ENCODE assay signal across 18 cellular contexts in the genomic region with DNA sequence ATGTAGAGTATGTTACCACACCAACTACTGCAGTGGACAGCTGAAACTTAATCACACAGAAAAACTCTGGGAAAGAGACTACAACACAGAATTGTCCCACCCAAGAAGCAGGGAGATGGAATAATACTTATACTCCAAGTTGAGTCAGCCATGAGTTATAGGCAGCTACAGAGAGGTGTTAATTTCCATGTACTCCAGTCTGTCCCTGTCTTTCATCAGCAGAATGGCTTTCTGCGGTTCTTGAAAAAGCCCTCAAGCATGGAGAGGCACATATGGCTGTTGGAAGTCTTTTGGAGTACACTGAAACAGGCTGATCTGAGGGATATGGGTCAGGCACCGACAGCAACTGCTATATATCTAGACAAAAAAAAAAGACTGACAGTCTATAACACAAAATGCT.
DNase-seq lines count a peak whose midpoint lies in the region; ATAC-seq lines count a peak whose summit lies in the region.
"Had no signal": no experiment of that assay in that cellular context is flagged by ENCODE, and none has a peak within 500 bp of the region (broad histone marks: within the 10 kb centered on the region; RNA-seq: fewer than 3 reads in every experiment).

No MANE protein-coding gene starts in this region.

- DNase-seq in DMS53 treated with DMSO at 0.1 percent for 48 hours (lab: John Stamatoyannopoulos, UW; ENCODE audit: unreplicated experiment) (peak; percentile 98), NCI-H187 (lab: John Stamatoyannopoulos, UW) (peak; percentile 51 to 60), NCI-H524 (lab: John Stamatoyannopoulos, UW) (peak; percentile 84 to 93), myocyte (ENCODE audit: low read depth) (peak; percentile 68), SKM-1 treated with dmso at 0.1 percent for 144 hours (lab: John Stamatoyannopoulos, UW; ENCODE audit: unreplicated experiment) (no peak), HK-2 (ENCODE audit: unreplicated experiment) (no peak), OCI-M2 (lab: John Stamatoyannopoulos, UW; ENCODE audit: unreplicated experiment) (no peak)
- DNase-seq: CD8-positive, alpha-beta memory T cell; DMS79 treated with DMSO at 0.1 percent for 48 hours; H7; HFFc6; KG1; NCI-H1436 treated with DMSO at 0.1 percent for 48 hours; NCI-H446; NCI-H774; Peyer's patch; SW 1271 had no signal

- ATAC-seq in HG03159 (IDR thresholded peaks at IDR 0.05; ENCODE audit: unreplicated experiment), result no peak

Comparison
In these comparisons a context has a peak if more than half of its experiments do, and no peak if none do; other contexts are left out.
1. DNase-seq: peak in DMS53 treated with DMSO at 0.1 percent for 48 hours (single experiment), NCI-H187 (2 of 2), NCI-H524 (2 of 2) and myocyte (single experiment); none in SKM-1 treated with dmso at 0.1 percent for 144 hours (single experiment), HK-2 (single experiment) and OCI-M2 (single experiment).